In the genomic region with DNA sequence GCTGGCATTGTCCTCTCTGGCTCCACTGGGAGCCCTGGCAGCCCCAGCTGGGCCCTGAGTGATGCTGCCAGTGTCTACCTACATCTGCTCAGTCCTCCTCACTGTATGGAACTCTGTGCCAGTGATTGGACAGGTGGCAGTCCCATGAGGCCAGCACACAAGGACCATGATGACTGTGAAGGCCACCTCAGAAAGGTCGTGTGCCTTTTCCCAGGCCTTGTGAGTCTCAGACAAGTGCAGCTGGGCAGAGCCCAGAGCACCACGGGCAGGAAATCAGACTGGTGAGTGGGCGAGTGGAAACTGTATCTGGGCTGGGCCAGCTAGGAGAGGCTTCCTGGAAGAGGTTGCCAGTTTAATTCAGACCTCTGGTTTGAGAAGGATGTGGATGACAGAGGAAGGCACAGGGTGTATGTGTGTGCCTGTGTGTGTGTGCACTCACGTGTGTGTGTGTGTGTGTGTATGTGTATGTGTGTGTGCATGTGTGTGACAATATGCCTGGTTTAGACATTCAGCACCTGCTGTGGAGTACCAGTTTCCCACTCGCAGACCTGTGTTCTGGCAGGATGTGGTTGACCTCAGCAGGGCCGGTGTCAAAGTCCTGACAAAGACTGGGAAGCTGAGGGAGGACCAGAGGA, we compare ENCODE assay signal across 8 cellular contexts. TPM values are rescaled to one million over a fixed set of nuclear protein-coding genes. Genes with fewer than 3 reads are reported as not detected.
DNase-seq lines count a peak whose midpoint lies in the region; ATAC-seq and TF ChIP-seq lines count a peak whose summit lies in the region.

No MANE protein-coding gene starts in this region.

- H3K9me3 Mint-ChIP-seq in Caco-2 (ENCODE audit: unreplicated experiment) (no peaks in the 10 kb centered on the region), nephron progenitor cell (no peaks in the 10 kb centered on the region)

- H3K4me3 Mint-ChIP-seq in Caco-2 (ENCODE audit: unreplicated experiment) (no peak overlapping the region), nephron progenitor cell (no peak overlapping the region)

- BruUV-seq in Caco-2 (replicated peaks; lab: Mats Ljungman, UMichigan) = no TSS peak

- peak overlapping the region in 2 of 4 donors; percentile 22 to 50 for H3K27ac ChIP-seq in body of pancreas

- H3K9me3 ChIP-seq in Caco-2 (no peaks in the 10 kb centered on the region), body of pancreas (no peaks in the 10 kb centered on the region)

- ATAC-seq in HG02610 (IDR thresholded peaks at IDR 0.05; ENCODE audit: unreplicated experiment) (peak; percentile 50), body of pancreas (no peak)

- H3K36me3 ChIP-seq in Caco-2 (ENCODE audit: control insufficient read depth, insufficient read depth, low read length) (no peaks in the 10 kb centered on the region; the same call in 1 of the 2 replicates), body of pancreas (replicated peaks in 1 of 2; ENCODE audit: insufficient read depth in 1 of 2, low read depth in 2 of 2) (no peaks in the 10 kb centered on the region)

- TF ChIP-seq POLR2A in body of pancreas (IDR thresholded peaks at IDR 0.05) = no peak

- WGBS in body of pancreas, 2 donors = 25% methylated on average over 6 of the region's 6 CpGs

- H3K4me1 ChIP-seq in Caco-2 = peaks cover 12% of the 10 kb centered on the region
- H3K4me1 ChIP-seq in body of pancreas = peaks cover 32% of the 10 kb centered on the region

- H3K4me3 ChIP-seq in Caco-2 (ENCODE audit: low read depth, low read length) (no peak overlapping the region), body of pancreas (no peak overlapping the region)

- H3K27me3 ChIP-seq in Caco-2 (replicated peaks; ENCODE audit: control insufficient read depth, insufficient read depth, low read length) (no peaks in the 10 kb centered on the region), body of pancreas (no peaks in the 10 kb centered on the region)

- CTCF ChIA-PET in Caco-2 (lab: Charles Lee) = interaction anchor here (1.3 kb wide), 1 partner anchor 8 kb away, joined by 6 read pairs; no protein-coding TSS in a partner anchor

- no peak for DNase-seq in Caco-2
- peak; percentile 70 to 79 for DNase-seq in activated CD4-positive, alpha-beta T cell treated with anti-CD3 and anti-CD28 coated beads, Interleukin-2, amount 50 U/mL, for 48 hours
- no peak for DNase-seq in nephron progenitor cell
- DNase-seq in AG08395 (ENCODE audit: low spot score) = no peak
- no peak for DNase-seq in epidermal melanocyte (ENCODE audit: insufficient read length, low spot score)
- no peak for DNase-seq in body of pancreas
- DNase-seq in HuH-7.5 (ENCODE audit: low spot score) = no peak

- H3K36me3 Mint-ChIP-seq in Caco-2 (ENCODE audit: insufficient read depth, unreplicated experiment) (peaks cover 17% of the 10 kb centered on the region), nephron progenitor cell (ENCODE audit: low read depth) (no peaks in the 10 kb centered on the region)

- TF ChIP-seq CTCF in Caco-2 (IDR thresholded peaks at IDR 0.05; ENCODE audit: insufficient read depth in 1 of 2, low read depth in 1 of 2, low read length in 1 of 2, severe bottlenecking in 1 of 2, unreplicated experiment in 1 of 2) (no peak), nephron progenitor cell (IDR thresholded peaks at IDR 0.05) (no peak), body of pancreas (IDR thresholded peaks at IDR 0.05) (no peak)

- H3K27me3 Mint-ChIP-seq in Caco-2 (ENCODE audit: insufficient read depth, unreplicated experiment) (no peaks in the 10 kb centered on the region), nephron progenitor cell (ENCODE audit: low read depth, poor library complexity) (peaks cover 9% of the 10 kb centered on the region)

- H3K27ac Mint-ChIP-seq in Caco-2 (ENCODE audit: unreplicated experiment) (peak overlapping the region; percentile 2), nephron progenitor cell (peak overlapping the region; percentile 10)

- peaks cover 17% of the 10 kb centered on the region for H3K4me1 Mint-ChIP-seq in Caco-2 (ENCODE audit: low read depth, unreplicated experiment)
- H3K4me1 Mint-ChIP-seq in nephron progenitor cell = peaks cover 32% of the 10 kb centered on the region

- intact Hi-C loops in Caco-2 (cut with micrococcal nuclease; ENCODE audit: unreplicated experiment) (no loop called here), body of pancreas (cut with DNase I) (no loop called here)

- POLR2A ChIA-PET in Caco-2 (lab: Charles Lee) = interaction anchor here (0.7 to 1.0 kb wide), 2 partner anchors 55 to 181 kb away, joined by 3 read pairs; a partner anchor contains a TSS

RNA-seq across cellular contexts. Expression of a gene that starts 7.0 kb away (rescaled TPM):
- total RNA-seq in Caco-2 (2022) = 40.1 and 43.5 TPM in 2 replicates
- 10 to 100 TPM; 23.6 to 29.3 TPM for total RNA-seq in body of pancreas

RNA-seq across cellular contexts. Expression of a gene that starts 12.4 kb away (rescaled TPM):
- 2.9 and 3.4 TPM in 2 replicates for total RNA-seq in Caco-2 (2022)
- total RNA-seq in body of pancreas = 10 to 100 TPM in 1 of 2 donors, 1 to 10 TPM in 1; 4.9 to 19.8 TPM

RNA-seq across cellular contexts. Expression of a gene that starts 50.8 kb away (rescaled TPM):
- total RNA-seq in Caco-2 (2022) (0.05 and 0.09 TPM in 2 replicates), body of pancreas (under 1 TPM in 1 of 2 donors, not detected in 1; 0.52 TPM)

RNA-seq across cellular contexts. Expression of a gene that starts 54.6 kb away (rescaled TPM):
- total RNA-seq in Caco-2 (2022) (12.6 and 14.3 TPM in 2 replicates), body of pancreas (1 to 10 TPM; 6.7 to 9.6 TPM)

RNA-seq across cellular contexts. Expression of a gene that starts 56.4 kb away (rescaled TPM):
- 1.6 and 2.1 TPM in 2 replicates for total RNA-seq in Caco-2 (2022)
- 10 to 100 TPM in 1 of 2 donors, 1 to 10 TPM in 1; 6.3 to 11.4 TPM for total RNA-seq in body of pancreas

Comparison
In these comparisons a context has a peak if more than half of its experiments do, and no peak if none do; other contexts are left out.
1. DNase-seq: peak in activated CD4-positive, alpha-beta T cell treated with anti-CD3 and anti-CD28 coated beads, Interleukin-2, amount 50 U/mL, for 48 hours (2 of 2); none in Caco-2 (0 of 2), nephron progenitor cell (single experiment), AG08395 (single experiment), epidermal melanocyte (single experiment), body of pancreas (0 of 4) and HuH-7.5 (single experiment).